ENCODE assay signal across 17 cellular contexts in the genomic region with DNA sequence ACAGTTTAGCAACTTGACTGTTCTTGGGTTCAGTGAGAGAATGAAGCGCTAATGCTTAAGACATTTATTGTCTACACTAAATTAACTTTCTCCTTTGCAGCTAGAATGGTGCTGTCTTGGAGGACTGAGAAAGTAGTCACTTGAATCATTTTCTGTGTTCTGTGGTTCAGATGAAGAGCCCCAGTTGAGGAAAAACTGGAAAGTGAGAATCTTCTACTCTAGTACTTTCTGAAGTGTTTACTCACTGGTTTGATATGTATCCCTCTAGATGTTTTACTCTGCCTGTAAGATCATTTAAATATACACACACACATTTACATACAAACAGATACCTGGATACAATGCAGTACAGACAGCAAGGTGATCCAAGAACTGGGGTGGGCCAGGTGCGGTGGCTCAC.
DNase-seq lines count a peak whose midpoint lies in the region; ATAC-seq lines count a peak whose summit lies in the region.
"Had no signal": no experiment of that assay in that cellular context is flagged by ENCODE, and none has a peak within 500 bp of the region (broad histone marks: within the 10 kb centered on the region; RNA-seq: fewer than 3 reads in every experiment).

No MANE protein-coding gene starts in this region.

- H3K4me1 Mint-ChIP-seq in activated T-cell treated with anti-CD3 and anti-CD28 coated beads, Interleukin-2, amount 50 U/mL, for 72 hours (ENCODE audit: low read depth), result peaks cover 26% of the 10 kb centered on the region
- peaks cover 13% of the 10 kb centered on the region for H3K4me1 Mint-ChIP-seq in activated T-helper 17 cell treated with anti-CD3 and anti-CD28 coated beads, Interleukin-2, amount 50 U/mL, for 72 hours
- peaks cover 22% of the 10 kb centered on the region for H3K4me1 Mint-ChIP-seq in stimulated activated memory B cell treated with anti-CD40 and anti-IgM and Interleukin-4, amounts not matched to agents 10 μg/mL and 1 μg/mL and 100 μg/mL, for 72 hours

- ATAC-seq in activated T-cell treated with anti-CD3 and anti-CD28 coated beads, Interleukin-2, amount 50 U/mL, for 72 hours (replicated peaks in 1 of 2), result peak in 1 of 2 donors; percentile 58
- peak; percentile 75 for ATAC-seq in activated T-helper 17 cell treated with anti-CD3 and anti-CD28 coated beads, Interleukin-2, amount 50 U/mL, for 72 hours (replicated peaks)
- no peak for ATAC-seq in stimulated activated memory B cell treated with anti-CD40 and anti-IgM and Interleukin-4, amounts not matched to agents 10 μg/mL and 1 μg/mL and 100 μg/mL, for 72 hours

- no peak for DNase-seq in activated T-cell treated with anti-CD3 and anti-CD28 coated beads, Interleukin-2, amount 50 U/mL, for 72 hours
- DNase-seq in activated T-cell treated with anti-CD3 and anti-CD28 coated beads, Interleukin-2, amount 50 U/mL, for 1 hour, result no peak
- peak; percentile 10 for DNase-seq in NCI-H526 treated with DMSO at 0.1 percent for 48 hours (lab: John Stamatoyannopoulos, UW)
- no peak for DNase-seq in cerebellar nuclear complex (lab: John Stamatoyannopoulos, UW)
- no peak for DNase-seq in A172 (ENCODE audit: low spot score)
- DNase-seq: 8988T; C1 segment of cervical spinal cord; Calu3; CD4-positive, alpha-beta memory T cell; COR-L47; DMS53; DMS79 treated with DMSO at 0.1 percent for 48 hours; GF-D8; GOT3; HFFc6 had no signal

- H3K27me3 Mint-ChIP-seq in activated T-cell treated with anti-CD3 and anti-CD28 coated beads, Interleukin-2, amount 50 U/mL, for 72 hours (ENCODE audit: low read depth), result no peaks in the 10 kb centered on the region
- H3K27me3 Mint-ChIP-seq in activated T-helper 17 cell treated with anti-CD3 and anti-CD28 coated beads, Interleukin-2, amount 50 U/mL, for 72 hours, result no peaks in the 10 kb centered on the region
- no peaks in the 10 kb centered on the region for H3K27me3 Mint-ChIP-seq in stimulated activated memory B cell treated with anti-CD40 and anti-IgM and Interleukin-4, amounts not matched to agents 10 μg/mL and 1 μg/mL and 100 μg/mL, for 72 hours
- H3K27me3 Mint-ChIP-seq: CD4-positive, alpha-beta memory T cell had no signal

- peaks cover 0 to 8% of the 10 kb centered on the region in 2 donors for H3K36me3 Mint-ChIP-seq in activated T-cell treated with anti-CD3 and anti-CD28 coated beads, Interleukin-2, amount 50 U/mL, for 72 hours (ENCODE audit: insufficient read depth in 2 of 2)
- H3K36me3 Mint-ChIP-seq in activated T-helper 17 cell treated with anti-CD3 and anti-CD28 coated beads, Interleukin-2, amount 50 U/mL, for 72 hours (ENCODE audit: low read depth), result no peaks in the 10 kb centered on the region
- H3K36me3 Mint-ChIP-seq in stimulated activated memory B cell treated with anti-CD40 and anti-IgM and Interleukin-4, amounts not matched to agents 10 μg/mL and 1 μg/mL and 100 μg/mL, for 72 hours, result peaks cover 26% of the 10 kb centered on the region

- no peaks in the 10 kb centered on the region for H3K9me3 Mint-ChIP-seq in activated T-cell treated with anti-CD3 and anti-CD28 coated beads, Interleukin-2, amount 50 U/mL, for 72 hours
- no peaks in the 10 kb centered on the region for H3K9me3 Mint-ChIP-seq in activated T-helper 17 cell treated with anti-CD3 and anti-CD28 coated beads, Interleukin-2, amount 50 U/mL, for 72 hours
- H3K9me3 Mint-ChIP-seq in stimulated activated memory B cell treated with anti-CD40 and anti-IgM and Interleukin-4, amounts not matched to agents 10 μg/mL and 1 μg/mL and 100 μg/mL, for 72 hours, result peaks cover 3% of the 10 kb centered on the region
- H3K9me3 Mint-ChIP-seq: HFFc6 had no signal

- peak overlapping the region in 1 of 2 donors; percentile 29 for H3K4me3 Mint-ChIP-seq in activated T-cell treated with anti-CD3 and anti-CD28 coated beads, Interleukin-2, amount 50 U/mL, for 72 hours
- H3K4me3 Mint-ChIP-seq in activated T-helper 17 cell treated with anti-CD3 and anti-CD28 coated beads, Interleukin-2, amount 50 U/mL, for 72 hours, result peak overlapping the region; percentile 27
- no peak overlapping the region for H3K4me3 Mint-ChIP-seq in stimulated activated memory B cell treated with anti-CD40 and anti-IgM and Interleukin-4, amounts not matched to agents 10 μg/mL and 1 μg/mL and 100 μg/mL, for 72 hours
- H3K4me3 Mint-ChIP-seq: CD4-positive, alpha-beta memory T cell; HFFc6 had no signal

- peak overlapping the region; percentile 33 for H3K27ac Mint-ChIP-seq in activated T-cell treated with anti-CD3 and anti-CD28 coated beads, Interleukin-2, amount 50 U/mL, for 72 hours
- H3K27ac Mint-ChIP-seq in activated T-helper 17 cell treated with anti-CD3 and anti-CD28 coated beads, Interleukin-2, amount 50 U/mL, for 72 hours, result peak overlapping the region; percentile 74
- H3K27ac Mint-ChIP-seq in stimulated activated memory B cell treated with anti-CD40 and anti-IgM and Interleukin-4, amounts not matched to agents 10 μg/mL and 1 μg/mL and 100 μg/mL, for 72 hours, result peak overlapping the region; percentile 54
- H3K27ac Mint-ChIP-seq: HFFc6 had no signal
